Comparison of ENCODE assay signal across 9 cellular contexts in the genomic region with DNA sequence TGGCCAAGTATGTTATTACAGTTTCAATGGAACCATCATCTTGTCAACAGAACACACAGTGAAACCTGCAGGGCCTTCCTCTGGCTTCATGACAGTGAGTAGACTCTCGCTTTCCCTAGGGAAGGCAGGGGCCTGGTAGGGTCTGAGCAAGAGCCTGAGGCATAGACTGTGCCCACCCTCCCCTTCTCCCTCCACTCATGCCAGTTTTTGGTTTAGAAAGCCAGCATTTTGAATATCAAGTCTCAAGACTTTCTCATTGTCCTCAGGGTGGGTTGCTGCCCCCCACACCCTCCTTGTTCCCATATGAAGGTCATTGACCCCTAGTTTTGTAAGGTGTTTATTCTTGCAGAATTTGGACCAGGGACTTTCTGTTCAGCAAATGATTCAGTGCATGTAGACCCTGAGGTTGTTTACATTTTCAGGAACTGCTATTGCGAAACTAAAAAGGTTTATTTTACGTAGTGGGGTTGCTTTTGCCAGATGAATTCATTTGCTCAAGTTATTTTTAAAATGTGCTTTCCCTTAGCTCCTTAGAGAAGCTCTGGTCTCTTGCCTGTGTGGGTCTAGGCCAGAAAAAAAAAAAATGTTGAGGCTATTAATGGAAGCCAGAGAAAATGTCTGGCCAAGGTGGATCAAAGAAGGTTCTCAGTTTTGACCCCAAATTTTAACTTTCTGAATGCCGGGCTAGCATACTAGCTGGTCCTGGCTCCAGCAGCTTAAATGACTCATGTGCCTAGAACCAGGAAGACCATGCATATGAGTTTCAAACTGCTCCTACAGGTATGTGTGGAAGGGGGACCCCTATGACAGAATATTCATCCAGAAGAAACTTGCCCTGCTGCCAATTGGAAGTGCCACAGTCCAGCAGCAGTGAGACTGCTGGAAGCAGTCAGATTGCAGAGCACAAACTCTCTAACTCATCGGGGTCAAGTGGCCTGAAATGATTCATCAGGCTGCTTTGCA. TPM values are rescaled to one million over a fixed set of nuclear protein-coding genes. Genes with fewer than 3 reads are reported as not detected.
DNase-seq lines count a peak whose midpoint lies in the region; ATAC-seq and TF ChIP-seq lines count a peak whose summit lies in the region.
"Had no signal": no experiment of that assay in that cellular context is flagged by ENCODE, and none has a peak within 500 bp of the region (broad histone marks: within the 10 kb centered on the region; RNA-seq: fewer than 3 reads in every experiment).

No MANE protein-coding gene starts in this region.

- no peak overlapping the region for H3K4me3 Mint-ChIP-seq in natural killer cell treated with Interleukin-12 subunit alpha and Interleukin-12 subunit beta and Interleukin-15 and Interleukin-18, amount 100 ng/mL, for 72 hours

- no peak overlapping the region for H3K9ac ChIP-seq in MM.1S (ENCODE audit: low read length)

- TF ChIP-seq CTCF in MM.1S (IDR thresholded peaks at IDR 0.05; ENCODE audit: low read length) (no peak), GM20000 (IDR thresholded peaks at IDR 0.05; ENCODE audit: extremely low read depth, missing control alignments) (no peak)

- no peaks in the 10 kb centered on the region for H3K4me1 Mint-ChIP-seq in natural killer cell treated with Interleukin-12 subunit alpha and Interleukin-12 subunit beta and Interleukin-15 and Interleukin-18, amount 100 ng/mL, for 72 hours (ENCODE audit: low read depth in 2 of 2)

- no peak overlapping the region for H3K27ac ChIP-seq in MM.1S (ENCODE audit: low read length)

- no peak overlapping the region for H2AFZ ChIP-seq in MM.1S (ENCODE audit: low read length)

- no peaks in the 10 kb centered on the region for H3K79me2 ChIP-seq in MM.1S (ENCODE audit: low read length)

- H3K9me3 Mint-ChIP-seq in natural killer cell treated with Interleukin-12 subunit alpha and Interleukin-12 subunit beta and Interleukin-15 and Interleukin-18, amount 100 ng/mL, for 72 hours: no peaks in the 10 kb centered on the region

- no peaks in the 10 kb centered on the region for H3F3A ChIP-seq in MM.1S (ENCODE audit: insufficient read depth, low read length)

- no peak overlapping the region for H3K27ac Mint-ChIP-seq in natural killer cell treated with Interleukin-12 subunit alpha and Interleukin-12 subunit beta and Interleukin-15 and Interleukin-18, amount 100 ng/mL, for 72 hours

- no peaks in the 10 kb centered on the region for H3K9me2 ChIP-seq in MM.1S (replicated peaks; ENCODE audit: insufficient read depth, low read length)

- H3K27me3 Mint-ChIP-seq in natural killer cell treated with Interleukin-12 subunit alpha and Interleukin-12 subunit beta and Interleukin-15 and Interleukin-18, amount 100 ng/mL, for 72 hours: no peaks in the 10 kb centered on the region

- DNase-seq in HS-5 (ENCODE audit: low read depth): peak; percentile 35
- DNase-seq in fibroblast of gingiva (ENCODE audit: low read depth): peak; percentile 90
- peak; percentile 62 for DNase-seq in skeletal muscle cell (ENCODE audit: low read depth)
- no peak for DNase-seq in natural killer cell treated with Interleukin-12 subunit alpha and Interleukin-12 subunit beta and Interleukin-15 and Interleukin-18, amount 100 ng/mL, for 72 hours (ENCODE audit: low spot score)
- DNase-seq in MM.1S: no peak
- no peak for DNase-seq in GM20000 (ENCODE audit: low spot score)

- H4K20me1 ChIP-seq in MM.1S (ENCODE audit: insufficient read depth, low read length): no peaks in the 10 kb centered on the region

- no peaks in the 10 kb centered on the region for H3K36me3 ChIP-seq in MM.1S (replicated peaks; ENCODE audit: insufficient read depth, low read length)

- H3K36me3 Mint-ChIP-seq in natural killer cell treated with Interleukin-12 subunit alpha and Interleukin-12 subunit beta and Interleukin-15 and Interleukin-18, amount 100 ng/mL, for 72 hours: no peaks in the 10 kb centered on the region

- no peak overlapping the region for H3K4me2 ChIP-seq in MM.1S (ENCODE audit: low read depth, low read length)

- H3K27me3 ChIP-seq in MM.1S (replicated peaks; ENCODE audit: insufficient read depth, low read length): no peaks in the 10 kb centered on the region

- no peak overlapping the region for H3K4me3 ChIP-seq in skeletal muscle cell (ENCODE audit: low read depth, low read length)
- no peak overlapping the region for H3K4me3 ChIP-seq in MM.1S (ENCODE audit: low read length)

- no peaks in the 10 kb centered on the region for H3K4me1 ChIP-seq in MM.1S (ENCODE audit: low read length)

- peak; percentile 52 for ATAC-seq in GM19023 (IDR thresholded peaks at IDR 0.05; ENCODE audit: unreplicated experiment)
- no peak for ATAC-seq in natural killer cell treated with Interleukin-12 subunit alpha and Interleukin-12 subunit beta and Interleukin-15 and Interleukin-18, amount 100 ng/mL, for 72 hours
- no peak for ATAC-seq in HG03175 (IDR thresholded peaks at IDR 0.05; ENCODE audit: unreplicated experiment)

- H3K9me3 ChIP-seq in MM.1S (replicated peaks; ENCODE audit: insufficient read depth, low read length): no peaks in the 10 kb centered on the region

RNA-seq across cellular contexts. Expression of gene MOB3B, which starts 10.1 kb away (rescaled TPM):
- under 1 TPM; 0.11 to 0.59 TPM for total RNA-seq in natural killer cell treated with Interleukin-12 subunit alpha and Interleukin-12 subunit beta and Interleukin-15 and Interleukin-18, amount 100 ng/mL, for 72 hours

RNA-seq across cellular contexts. Expression of gene IFNK, which starts 15.7 kb away (rescaled TPM):
- total RNA-seq in natural killer cell treated with Interleukin-12 subunit alpha and Interleukin-12 subunit beta and Interleukin-15 and Interleukin-18, amount 100 ng/mL, for 72 hours: not detected
- total RNA-seq: temporal lobe had no signal

RNA-seq across cellular contexts. Expression of gene C9orf72, which starts 33.5 kb away (rescaled TPM):
- 1 to 10 TPM; 4.0 to 6.1 TPM for total RNA-seq in natural killer cell treated with Interleukin-12 subunit alpha and Interleukin-12 subunit beta and Interleukin-15 and Interleukin-18, amount 100 ng/mL, for 72 hours

Comparison
In these comparisons a context has a peak if more than half of its experiments do, and no peak if none do; other contexts are left out.
1. DNase-seq: peak in HS-5 (single experiment), fibroblast of gingiva (single experiment) and skeletal muscle cell (single experiment); none in natural killer cell treated with Interleukin-12 subunit alpha and Interleukin-12 subunit beta and Interleukin-15 and Interleukin-18, amount 100 ng/mL, for 72 hours (single experiment), MM.1S (single experiment) and GM20000 (single experiment).